Comparison of ENCODE assay signal across 8 cellular contexts in the genomic region with DNA sequence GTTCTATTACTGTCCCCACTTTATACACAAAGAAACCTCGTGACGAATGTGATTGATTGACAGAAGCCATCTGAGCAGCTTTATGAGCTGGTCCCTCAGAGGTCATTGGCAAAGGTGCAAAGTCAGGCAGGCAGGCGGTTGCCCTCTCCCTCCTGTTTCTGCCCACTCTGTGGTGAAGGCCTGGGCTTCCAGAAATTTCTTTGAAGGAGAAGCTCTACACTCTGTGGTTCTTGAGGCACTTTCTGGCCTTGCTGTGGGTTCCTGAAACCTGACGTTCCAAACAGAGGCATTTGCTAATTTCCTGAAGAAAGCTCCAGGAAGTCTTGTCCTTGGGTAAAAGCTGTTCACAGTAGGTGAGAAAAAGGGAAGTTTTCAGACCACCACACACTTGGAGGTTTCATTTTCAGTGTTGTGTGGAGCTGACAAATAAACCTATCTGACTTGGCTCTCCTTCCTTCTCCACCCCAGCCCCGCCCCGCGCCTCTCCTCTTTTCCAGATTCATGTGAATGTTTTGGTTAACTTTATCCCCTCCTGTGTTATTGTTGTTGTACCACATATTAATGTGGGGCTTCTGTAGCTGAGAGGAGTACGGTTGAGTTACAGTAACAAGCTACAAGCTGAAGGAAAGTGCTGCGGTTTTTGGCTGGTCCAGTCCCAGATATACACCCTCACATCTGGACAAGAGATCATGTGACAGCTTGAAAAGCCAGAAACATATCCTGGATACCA.
A peak's percentile ranks its signal among the peaks of the same experiment; 100 is the strongest.
DNase-seq lines count a peak whose midpoint lies in the region; FAIRE-seq and TF ChIP-seq lines count a peak whose summit lies in the region.

No MANE protein-coding gene starts in this region.

- no peak for TF ChIP-seq POLR2A in GM12891 (IDR thresholded peaks at IDR 0.05; ENCODE audit: low read depth, low read length)

- no peaks in the 10 kb centered on the region for H3K9me3 Mint-ChIP-seq in Caco-2 (ENCODE audit: unreplicated experiment)

- no peak overlapping the region for H3K27ac Mint-ChIP-seq in Caco-2 (ENCODE audit: unreplicated experiment)

- POLR2A ChIA-PET in Caco-2 (lab: Charles Lee): no interaction called here

- H3K4me1 ChIP-seq in skeletal muscle tissue (ENCODE audit: control insufficient read depth in 3 of 3, insufficient read depth in 3 of 3, low read length in 3 of 3) (peaks cover 4 to 8% (median 6%) of the 10 kb centered on the region in 3 donors), Caco-2 (no peaks in the 10 kb centered on the region)

- BruUV-seq in Caco-2 (replicated peaks; lab: Mats Ljungman, UMichigan): no TSS peak

- intact Hi-C loops in Caco-2 (cut with micrococcal nuclease; ENCODE audit: unreplicated experiment): no loop called here

- H3K27me3 Mint-ChIP-seq in Caco-2 (ENCODE audit: insufficient read depth, unreplicated experiment): peaks cover 6% of the 10 kb centered on the region

- TF ChIP-seq CTCF in GM20000 (IDR thresholded peaks at IDR 0.05; ENCODE audit: extremely low read depth, missing control alignments) (no peak), Caco-2 (IDR thresholded peaks at IDR 0.05; ENCODE audit: insufficient read depth in 1 of 2, low read depth in 1 of 2, low read length in 1 of 2, severe bottlenecking in 1 of 2, unreplicated experiment in 1 of 2) (no peak)

- no peaks in the 10 kb centered on the region for H3K27me3 ChIP-seq in skeletal muscle tissue (ENCODE audit: control insufficient read depth in 3 of 3, insufficient read depth in 3 of 3, low read length in 3 of 3)
- H3K27me3 ChIP-seq in Caco-2 (replicated peaks; ENCODE audit: control insufficient read depth, insufficient read depth, low read length): no peaks in the 10 kb centered on the region; the same call in 1 of the 2 replicates

- H3K36me3 ChIP-seq in skeletal muscle tissue (ENCODE audit: control insufficient read depth in 3 of 3, insufficient read depth in 3 of 3, low read length in 3 of 3): no peaks in the 10 kb centered on the region
- H3K36me3 ChIP-seq in Caco-2 (ENCODE audit: control insufficient read depth, insufficient read depth, low read length): no peaks in the 10 kb centered on the region

- CTCF ChIA-PET in Caco-2 (lab: Charles Lee): interaction anchor here (1.2 kb wide), 1 partner anchor 27 kb away, joined by 3 read pairs; no protein-coding TSS in a partner anchor

- DNase-seq in Ammon's horn (ENCODE audit: low spot score) (peak; percentile 66), GM20000 (ENCODE audit: low spot score) (peak; percentile 24), Kasumi-1 (lab: John Stamatoyannopoulos, UW) (peak; percentile 90 to 93), caudate nucleus (lab: John Stamatoyannopoulos, UW) (peak in 6 of 61 donors; percentile 6 to 25 (median 12)), Caco-2 (no peak), NCI-H69 (lab: John Stamatoyannopoulos, UW) (no peak), GM12891 (ENCODE audit: insufficient read length, low spot score) (no peak)

- H3K9me3 ChIP-seq in skeletal muscle tissue (ENCODE audit: control insufficient read depth in 3 of 3, low read length in 3 of 3) (no peaks in the 10 kb centered on the region), Caco-2 (no peaks in the 10 kb centered on the region)

- H3K27ac ChIP-seq in caudate nucleus (ENCODE audit: low read depth, low read length) (peak overlapping the region; percentile 80), skeletal muscle tissue (ENCODE audit: low read depth, low read length) (peak overlapping the region; percentile 17)

- H3K4me3 Mint-ChIP-seq in Caco-2 (ENCODE audit: unreplicated experiment): no peak overlapping the region

- H3K9ac ChIP-seq in skeletal muscle tissue (ENCODE audit: low read depth in 1 of 3, low read length in 3 of 3): no peak overlapping the region

- no peak for FAIRE-seq in GM12891 (lab: Jason Lieb, UNC)

- H3K36me3 Mint-ChIP-seq in Caco-2 (ENCODE audit: insufficient read depth, unreplicated experiment): no peaks in the 10 kb centered on the region

- H3K4me1 Mint-ChIP-seq in Caco-2 (ENCODE audit: low read depth, unreplicated experiment): no peaks in the 10 kb centered on the region

- no peak overlapping the region for H3K4me3 ChIP-seq in skeletal muscle tissue (ENCODE audit: low read length in 3 of 3)
- no peak overlapping the region for H3K4me3 ChIP-seq in Caco-2 (ENCODE audit: low read depth, low read length)

TF ChIP-seq in GM12891, 5 proteins besides CTCF, POLR2A, EP300 and RAD21:
- TF ChIP-seq POU2F2 (IDR thresholded peaks at IDR 0.05; ENCODE audit: low read depth, low read length): no peak
- TF ChIP-seq POLR2AphosphoS5 (IDR thresholded peaks at IDR 0.05; ENCODE audit: low read depth, low read length): no peak
- TF ChIP-seq PAX5 (IDR thresholded peaks at IDR 0.05; ENCODE audit: insufficient read depth, low read length, severe bottlenecking): no peak
- no peak for TF ChIP-seq SPI1 (IDR thresholded peaks at IDR 0.05; ENCODE audit: low read depth, low read length)
- TF ChIP-seq TAF1 (IDR thresholded peaks at IDR 0.05; ENCODE audit: low read depth, low read length): no peak

Comparison
In these comparisons a context has a peak if more than half of its experiments do, and no peak if none do; other contexts are left out.
1. DNase-seq: peak in Ammon's horn (single experiment), GM20000 (single experiment) and Kasumi-1 (2 of 2); none in Caco-2 (0 of 2), NCI-H69 (single experiment) and GM12891 (single experiment).